2 cellular contexts compared by ENCODE assay signal in genomic region chr10:89074120-89074519, GRCh38.
TF ChIP-seq lines count a peak whose summit lies in the region.

No MANE protein-coding gene starts in this region.

TF ChIP-seq in GM23338, 12 proteins besides CTCF, POLR2A, EP300 and RAD21:
- TF ChIP-seq REST (IDR thresholded peaks at IDR 0.05; ENCODE audit: unreplicated experiment) (no peak), ZNF462 (CRISPR knock-in tag; IDR thresholded peaks at IDR 0.05) (no peak), NANOG (IDR thresholded peaks at IDR 0.05; ENCODE audit: borderline replicate concordance) (no peak), ZNF331 (CRISPR knock-in tag; IDR thresholded peaks at IDR 0.05; ENCODE audit: low read depth) (no peak)

TF ChIP-seq in GM12878, 131 proteins besides CTCF, POLR2A, EP300 and RAD21:
- no peak for TF ChIP-seq SIN3A (IDR thresholded peaks at IDR 0.05; ENCODE audit: low read depth, low read length)
- no peak for TF ChIP-seq CREB1 (IDR thresholded peaks at IDR 0.05; ENCODE audit: low read depth)
- no peak for TF ChIP-seq SPI1 (IDR thresholded peaks at IDR 0.05; ENCODE audit: borderline replicate concordance, insufficient read depth, low read depth, low read length)
- TF ChIP-seq NFXL1 (IDR thresholded peaks at IDR 0.05; ENCODE audit: borderline replicate concordance): no peak
- TF ChIP-seq RUNX3 (IDR thresholded peaks at IDR 0.05; ENCODE audit: low read length): peak; percentile 53; the same call in 1 of the 2 replicates
- TF ChIP-seq KDM1A (IDR thresholded peaks at IDR 0.05; ENCODE audit: borderline replicate concordance): no peak
- TF ChIP-seq ZBTB11 (CRISPR knock-in tag; IDR thresholded peaks at IDR 0.05): no peak
TF ChIP-seq in GM12878: peak in this region for 1.
